Comparison of ENCODE assay signal across 27 cellular contexts in the genomic region with DNA sequence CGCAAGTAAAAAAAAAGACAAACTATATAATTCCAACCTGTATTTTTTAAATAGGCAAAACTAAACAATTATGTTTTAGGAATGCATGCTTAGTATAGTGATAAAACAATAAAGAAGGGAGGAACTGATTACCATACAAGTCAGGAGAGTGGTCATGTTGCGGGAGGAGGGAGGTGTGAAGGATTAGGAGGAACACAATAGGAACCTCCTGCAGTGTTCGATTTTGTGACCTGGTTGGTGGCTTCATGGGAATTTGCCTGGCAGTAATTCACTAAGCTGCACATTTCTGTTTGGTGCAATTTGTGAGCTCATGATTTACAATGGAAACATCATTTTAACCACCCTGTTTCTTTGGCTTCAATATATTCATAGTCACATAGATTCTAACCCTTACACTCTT.
"Had no signal": no experiment of that assay in that cellular context is flagged by ENCODE, and none has a peak within 500 bp of the region (broad histone marks: within the 10 kb centered on the region; RNA-seq: fewer than 3 reads in every experiment).

No MANE protein-coding gene starts in this region.

- H2AFZ ChIP-seq: parathyroid adenoma had no signal

- ATAC-seq: natural killer cell treated with Interleukin-12 subunit alpha and Interleukin-12 subunit beta and Interleukin-15 and Interleukin-18, amount 100 ng/mL, for 72 hours; psoas muscle; right cardiac atrium; right lobe of liver; stimulated activated effector memory CD8-positive, alpha-beta T cell treated with anti-CD3 and anti-CD28 coated beads, Interleukin-12 subunit alpha, Interleukin-12 subunit beta, amount 100 ng/mL, for 72 hours; stimulated activated naive B cell treated with anti-CD40 and anti-IgM and Interleukin-4, amounts not matched to agents 10 μg/mL and 1 μg/mL and 100 μg/mL, for 72 hours had no signal

- H3K27me3 Mint-ChIP-seq: progenitor cell of endocrine pancreas had no signal

- H3K27ac ChIP-seq: ovary, parathyroid adenoma, psoas muscle, right lobe of liver, sigmoid colon, stomach, thoracic aorta, thyroid gland, tibial nerve, upper lobe of left lung, vagina had no signal

- H3K79me2 ChIP-seq: parathyroid adenoma had no signal

- DNase-seq: nephron progenitor cell; occipital lobe; ovary; posterior cingulate gyrus; psoas muscle; right cardiac atrium; right lobe of liver; sigmoid colon; small intestine; stimulated activated CD4-positive, alpha-beta T cell treated with anti-CD3 and anti-CD28 coated beads, Interleukin-15, amount 100 ng/mL, for 24 hours; stimulated activated CD4-positive, alpha-beta T cell treated with anti-CD3 and anti-CD28 coated beads, Interleukin-2, amount 100 ng/mL, for 24 hours; stimulated activated CD4-positive, alpha-beta T cell treated with anti-CD3 and anti-CD28 coated beads, Interleukin-2, amount 100 ng/mL, for 48 hours; stimulated activated CD4-positive, alpha-beta T cell treated with anti-CD3 and anti-CD28 coated beads, Interleukin-4, amount 100 ng/mL, for 24 hours; stimulated activated naive B cell treated with anti-CD40 and anti-IgM and Interleukin-4, amounts not matched to agents 10 μg/mL and 1 μg/mL and 100 μg/mL, for 72 hours; stimulated activated naive CD4-positive, alpha-beta T cell treated with Interleukin-2 at 50 U/mL for 16 hours; stomach; thyroid gland; upper lobe of left lung had no signal

- H3K9me3 ChIP-seq: ovary, psoas muscle, right lobe of liver, sigmoid colon, stomach, thoracic aorta, thyroid gland, upper lobe of left lung, vagina had no signal

- H3K36me3 ChIP-seq: ovary, right lobe of liver, sigmoid colon, stomach, thoracic aorta, thyroid gland, tibial nerve, upper lobe of left lung, vagina had no signal

- H3K4me1 ChIP-seq: parathyroid adenoma, psoas muscle, right lobe of liver, sigmoid colon, stomach, thyroid gland, tibial nerve, upper lobe of left lung, vagina had no signal

- H3K9ac ChIP-seq: parathyroid adenoma had no signal

- H3K4me3 Mint-ChIP-seq: natural killer cell treated with Interleukin-12 subunit alpha and Interleukin-12 subunit beta and Interleukin-15 and Interleukin-18, amount 100 ng/mL, for 72 hours; nephron progenitor cell; neural crest cell; stimulated activated effector memory CD8-positive, alpha-beta T cell treated with anti-CD3 and anti-CD28 coated beads, Interleukin-12 subunit alpha, Interleukin-12 subunit beta, amount 100 ng/mL, for 72 hours; stimulated activated naive B cell treated with anti-CD40 and anti-IgM and Interleukin-4, amounts not matched to agents 10 μg/mL and 1 μg/mL and 100 μg/mL, for 72 hours; stimulated activated naive CD8-positive, alpha-beta T cell treated with anti-CD3 and anti-CD28 coated beads, Interleukin-15, Interleukin-2, amounts not matched to agents 100 ng/mL and 50 ng/mL, for 24 hours had no signal

- H3K27ac Mint-ChIP-seq: natural killer cell treated with Interleukin-12 subunit alpha and Interleukin-12 subunit beta and Interleukin-15 and Interleukin-18, amount 100 ng/mL, for 72 hours; nephron progenitor cell; progenitor cell of endocrine pancreas; stimulated activated effector memory CD8-positive, alpha-beta T cell treated with anti-CD3 and anti-CD28 coated beads, Interleukin-12 subunit alpha, Interleukin-12 subunit beta, amount 100 ng/mL, for 72 hours; stimulated activated naive B cell treated with anti-CD40 and anti-IgM and Interleukin-4, amounts not matched to agents 10 μg/mL and 1 μg/mL and 100 μg/mL, for 72 hours; stimulated activated naive CD8-positive, alpha-beta T cell treated with anti-CD3 and anti-CD28 coated beads, Interleukin-15, Interleukin-2, amounts not matched to agents 100 ng/mL and 50 ng/mL, for 24 hours had no signal

- H3K4me1 Mint-ChIP-seq: nephron progenitor cell; neural crest cell; stimulated activated effector memory CD8-positive, alpha-beta T cell treated with anti-CD3 and anti-CD28 coated beads, Interleukin-12 subunit alpha, Interleukin-12 subunit beta, amount 100 ng/mL, for 72 hours; stimulated activated naive B cell treated with anti-CD40 and anti-IgM and Interleukin-4, amounts not matched to agents 10 μg/mL and 1 μg/mL and 100 μg/mL, for 72 hours had no signal

- H3K36me3 Mint-ChIP-seq: natural killer cell treated with Interleukin-12 subunit alpha and Interleukin-12 subunit beta and Interleukin-15 and Interleukin-18, amount 100 ng/mL, for 72 hours; stimulated activated effector memory CD8-positive, alpha-beta T cell treated with anti-CD3 and anti-CD28 coated beads, Interleukin-12 subunit alpha, Interleukin-12 subunit beta, amount 100 ng/mL, for 72 hours; stimulated activated naive B cell treated with anti-CD40 and anti-IgM and Interleukin-4, amounts not matched to agents 10 μg/mL and 1 μg/mL and 100 μg/mL, for 72 hours had no signal

- H3K9me3 Mint-ChIP-seq: natural killer cell treated with Interleukin-12 subunit alpha and Interleukin-12 subunit beta and Interleukin-15 and Interleukin-18, amount 100 ng/mL, for 72 hours; nephron progenitor cell; neural crest cell; stimulated activated effector memory CD8-positive, alpha-beta T cell treated with anti-CD3 and anti-CD28 coated beads, Interleukin-12 subunit alpha, Interleukin-12 subunit beta, amount 100 ng/mL, for 72 hours; stimulated activated naive B cell treated with anti-CD40 and anti-IgM and Interleukin-4, amounts not matched to agents 10 μg/mL and 1 μg/mL and 100 μg/mL, for 72 hours; stimulated activated naive CD8-positive, alpha-beta T cell treated with anti-CD3 and anti-CD28 coated beads, Interleukin-15, Interleukin-2, amounts not matched to agents 100 ng/mL and 50 ng/mL, for 24 hours had no signal

- H3K27me3 ChIP-seq: ovary, right lobe of liver, sigmoid colon, stomach, thyroid gland, tibial nerve, upper lobe of left lung, vagina had no signal

- H3K4me3 ChIP-seq: ovary, psoas muscle, right lobe of liver, sigmoid colon, stomach, thoracic aorta, thyroid gland, tibial nerve, upper lobe of left lung, vagina had no signal
